Comparison of ENCODE assay signal across 1 cellular context in genomic region chr17:81666342-81667191, GRCh38.
TF ChIP-seq lines count a peak whose summit lies in the region.

TSS of gene CCDC137 (plus strand) at chr17:81666737. CDS start at chr17:81666767, 30 bp downstream.
TSS of gene OXLD1 (minus strand) at chr17:81666605. CDS start at chr17:81666577, 28 bp downstream.

TF ChIP-seq in HepG2, 621 proteins besides CTCF, POLR2A, EP300 and RAD21 (continued from another document and continues in another):
- TF ChIP-seq ZNF574 (CRISPR knock-in tag; IDR thresholded peaks at IDR 0.05) (peak; percentile 98), SMAD3 (CRISPR knock-in tag; IDR thresholded peaks at IDR 0.05) (no peak; the same call in 1 of the 2 replicates), ZNF556 (CRISPR knock-in tag; IDR thresholded peaks at IDR 0.05; ENCODE audit: borderline replicate concordance) (peak; percentile 74; the same call in 1 of the 2 replicates), PITX1 (CRISPR knock-in tag; IDR thresholded peaks at IDR 0.05) (no peak), GLMP (CRISPR knock-in tag; IDR thresholded peaks at IDR 0.05; ENCODE audit: borderline replicate concordance) (no peak), HOXA3 (CRISPR knock-in tag; IDR thresholded peaks at IDR 0.05) (peak; percentile 94), FOXA3 (CRISPR knock-in tag; IDR thresholded peaks at IDR 0.05) (peak; percentile 47; the same call in 1 of the 2 replicates), SRSF1 (optimal IDR thresholded peaks at IDR 0.05; ENCODE audit: low read depth, low read length) (no peak), ZZZ3 (CRISPR knock-in tag; IDR thresholded peaks at IDR 0.05; ENCODE audit: borderline replicate concordance) (peak; percentile 96), CSRNP1 (CRISPR knock-in tag; IDR thresholded peaks at IDR 0.05) (peak; percentile 78), IKZF4 (CRISPR knock-in tag; IDR thresholded peaks at IDR 0.05; ENCODE audit: borderline replicate concordance, low read depth, not compliant biosample characterization) (no peak), SMAD1 (CRISPR knock-in tag; IDR thresholded peaks at IDR 0.05; ENCODE audit: borderline replicate concordance, low read depth) (peak; percentile 82; the same call in 1 of the 2 replicates), REL (CRISPR knock-in tag; conservative IDR thresholded peaks at IDR 0.05) (peak; percentile 88; the same call in 1 of the 2 replicates), ZNF746 (CRISPR knock-in tag; IDR thresholded peaks at IDR 0.05) (no peak), ASH2L (IDR thresholded peaks at IDR 0.05; ENCODE audit: insufficient read length, low read depth, low read length) (peak; percentile 86), ZNF430 (CRISPR knock-in tag; IDR thresholded peaks at IDR 0.05) (0 out of 2 replicates have a peak, but pooled peaks have one; percentile 79), POLR2AphosphoS5 (IDR thresholded peaks at IDR 0.05; ENCODE audit: low read depth, low read length) (peak; percentile 94), ZFP36L2 (CRISPR knock-in tag; IDR thresholded peaks at IDR 0.05) (no peak), ZNF615 (CRISPR knock-in tag; IDR thresholded peaks at IDR 0.05; ENCODE audit: borderline replicate concordance) (no peak), ZBTB2 (CRISPR knock-in tag; IDR thresholded peaks at IDR 0.05; ENCODE audit: low read depth) (peak; percentile 67), ZSCAN5A (CRISPR knock-in tag; IDR thresholded peaks at IDR 0.05; ENCODE audit: borderline replicate concordance) (peak; percentile 93), FOXP1 (IDR thresholded peaks at IDR 0.05) (no peak), FOXP1 (CRISPR knock-in tag; IDR thresholded peaks at IDR 0.05) (no peak), CBX2 (IDR thresholded peaks at IDR 0.05; ENCODE audit: low read depth, low read length) (no peak), CBX2 (CRISPR knock-in tag; IDR thresholded peaks at IDR 0.05; ENCODE audit: low read depth) (no peak), ZNF282 (IDR thresholded peaks at IDR 0.05; ENCODE audit: partially characterized antibody) (no peak), ZNF740 (CRISPR knock-in tag; IDR thresholded peaks at IDR 0.05) (no peak), HBP1 (CRISPR knock-in tag; IDR thresholded peaks at IDR 0.05; ENCODE audit: low read depth) (peak; percentile 93; the same call in 1 of the 2 replicates), ZNF547 (CRISPR knock-in tag; IDR thresholded peaks at IDR 0.05) (peak; percentile 79), STAG1 (CRISPR knock-in tag; IDR thresholded peaks at IDR 0.05) (no peak), ZNF737 (CRISPR knock-in tag; IDR thresholded peaks at IDR 0.05; ENCODE audit: borderline replicate concordance) (0 out of 2 replicates have a peak, but pooled peaks have one; percentile 61), ZNF512 (CRISPR knock-in tag; IDR thresholded peaks at IDR 0.05) (peak; percentile 56; the same call in 1 of the 2 replicates), GMEB1 (CRISPR knock-in tag; IDR thresholded peaks at IDR 0.05; ENCODE audit: borderline replicate concordance) (peak; percentile 91), IKZF1 (IDR thresholded peaks at IDR 0.05) (no peak), DMAP1 (CRISPR knock-in tag; IDR thresholded peaks at IDR 0.05) (peak; percentile 85; the same call in 1 of the 2 replicates), ZNF383 (CRISPR knock-in tag; IDR thresholded peaks at IDR 0.05; ENCODE audit: borderline replicate concordance) (peak; percentile 85), PRPF4 (IDR thresholded peaks at IDR 0.05; ENCODE audit: low read depth, low read length, poor library complexity, severe bottlenecking) (no peak), NONO (IDR thresholded peaks at IDR 0.05) (no peak), NONO (CRISPR knock-in tag; conservative IDR thresholded peaks at IDR 0.05) (peak; percentile 96), ZMAT3 (CRISPR knock-in tag; conservative IDR thresholded peaks at IDR 0.05) (peak; percentile 17; the same call in 1 of the 2 replicates), ZNF570 (CRISPR knock-in tag; IDR thresholded peaks at IDR 0.05; ENCODE audit: borderline replicate concordance) (no peak), ZNF768 (CRISPR knock-in tag; IDR thresholded peaks at IDR 0.05) (peak; percentile 68; the same call in 1 of the 2 replicates), ATF7-NPFF (CRISPR knock-in tag; IDR thresholded peaks at IDR 0.05; ENCODE audit: low read depth) (peak; percentile 97), ZNF776 (CRISPR knock-in tag; IDR thresholded peaks at IDR 0.05) (peak; percentile 38; the same call in 1 of the 2 replicates), IRF9 (CRISPR knock-in tag; IDR thresholded peaks at IDR 0.05; ENCODE audit: borderline replicate concordance) (peak; percentile 16), MIER2 (CRISPR knock-in tag; IDR thresholded peaks at IDR 0.05) (0 out of 2 replicates have a peak, but pooled peaks have one; percentile 10), ZBTB42 (CRISPR knock-in tag; IDR thresholded peaks at IDR 0.05) (0 out of 2 replicates have a peak, but pooled peaks have one; percentile 60), HNF1B (CRISPR knock-in tag; IDR thresholded peaks at IDR 0.05) (peak; percentile 75; the same call in 1 of the 2 replicates), HNRNPH1 (optimal IDR thresholded peaks at IDR 0.05; ENCODE audit: low read depth, low read length) (peak; percentile 90), NBN (conservative IDR thresholded peaks at IDR 0.05) (no peak), ZNF883 (CRISPR knock-in tag; IDR thresholded peaks at IDR 0.05; ENCODE audit: not compliant biosample characterization) (peak; percentile 91)
